8 cellular contexts compared by ENCODE assay signal in genomic region chr5:73565969-73566547, GRCh38. TPM values are rescaled to one million over a fixed set of nuclear protein-coding genes. Genes with fewer than 3 reads are reported as not detected.
DNase-seq lines count a peak whose midpoint lies in the region; ATAC-seq and TF ChIP-seq lines count a peak whose summit lies in the region.

No MANE protein-coding gene starts in this region.

- intact Hi-C loops in Panc1 (cut with micrococcal nuclease; ENCODE audit: unreplicated experiment), result no loop called here

- CTCF ChIA-PET in Panc1 (lab: Charles Lee), result no interaction called here

- in situ Hi-C loops in Panc1 (cut with HindIII; ENCODE audit: low pct_unique_long_range_greater_than_20kb, low sequenced_read_pairs), result no loop called here

- TSS peak; percentile 89 for BruUV-seq in Panc1 (replicated peaks; lab: Mats Ljungman, UMichigan)

- H3K9me3 ChIP-seq in Panc1 (ENCODE audit: control insufficient read depth, insufficient read depth, low read depth, low read length) (no peaks in the 10 kb centered on the region), fibroblast of lung (ENCODE audit: control insufficient read depth, insufficient read depth, low read depth, low read length) (no peaks in the 10 kb centered on the region), skeletal muscle satellite cell (replicated peaks; ENCODE audit: low read length) (no peaks in the 10 kb centered on the region)

- peaks cover 19% of the 10 kb centered on the region; the same call in 1 of the 2 replicates for H3K4me1 ChIP-seq in Panc1 (ENCODE audit: control insufficient read depth, insufficient read depth, low read length)
- H3K4me1 ChIP-seq in fibroblast of lung (ENCODE audit: control insufficient read depth, extremely low read depth, insufficient read depth, low read length), result peaks cover 5% of the 10 kb centered on the region
- H3K4me1 ChIP-seq in skeletal muscle satellite cell (ENCODE audit: control insufficient read depth, insufficient read depth, low read length), result peaks cover 28% of the 10 kb centered on the region

- H3K4me3 ChIP-seq in Panc1 (ENCODE audit: low read depth in 2 of 2, low read length in 2 of 2) (peak overlapping the region; percentile 98 to 100), fibroblast of lung (replicated peaks in 1 of 4; ENCODE audit: control extremely low read depth in 1 of 4, insufficient read depth in 1 of 4, low read depth in 3 of 4, low read length in 4 of 4) (peak overlapping the region; percentile 80 to 95 (median 90)), skeletal muscle satellite cell (ENCODE audit: low read length) (peak overlapping the region; percentile 85)

- H3K27me3 ChIP-seq in Panc1 (ENCODE audit: control insufficient read depth, insufficient read depth, low read length) (no peaks in the 10 kb centered on the region), fibroblast of lung (ENCODE audit: control insufficient read depth, insufficient read depth, low read length) (no peaks in the 10 kb centered on the region), skeletal muscle satellite cell (ENCODE audit: control insufficient read depth, insufficient read depth, low read length) (no peaks in the 10 kb centered on the region)

- H3K79me2 ChIP-seq in fibroblast of lung (ENCODE audit: control insufficient read depth, insufficient read depth, low read length), result peaks cover 37% of the 10 kb centered on the region

- H3K36me3 ChIP-seq in Panc1 (ENCODE audit: control insufficient read depth, insufficient read depth, low read length) (peaks cover 11% of the 10 kb centered on the region), fibroblast of lung (ENCODE audit: control insufficient read depth, insufficient read depth, low read length) (no peaks in the 10 kb centered on the region), skeletal muscle satellite cell (ENCODE audit: insufficient read depth, low read length) (peaks cover 21% of the 10 kb centered on the region)

- DNase-seq in NCI-H748 (lab: John Stamatoyannopoulos, UW; ENCODE audit: unreplicated experiment) (peak; percentile 24), NCI-H748 treated with DMSO at 0.1 percent for 48 hours (lab: John Stamatoyannopoulos, UW) (no peak), Panc1 (ENCODE audit: low read depth, low spot score) (no peak), fibroblast of lung (ENCODE audit: low read depth in 2 of 2) (no peak), retina (no peak), NCI-H2107 treated with DMSO at 0.1 percent for 48 hours (lab: John Stamatoyannopoulos, UW; ENCODE audit: unreplicated experiment) (no peak)

- H2AFZ ChIP-seq in fibroblast of lung (ENCODE audit: low read length), result peak overlapping the region; percentile 82

- TF ChIP-seq CTCF in Panc1 (IDR thresholded peaks at IDR 0.05) (no peak), fibroblast of lung (conservative IDR thresholded peaks at IDR 0.05 in 1 of 2, IDR thresholded peaks at IDR 0.05 in 1 of 2; ENCODE audit: low read depth in 1 of 2, low read length in 2 of 2) (no peak)

- peak overlapping the region; percentile 99 for H3K27ac ChIP-seq in Panc1 (ENCODE audit: low read length)
- H3K27ac ChIP-seq in fibroblast of lung (ENCODE audit: insufficient read depth, low read length), result peak overlapping the region; percentile 97

- ATAC-seq in Panc1 (no peak), GM21423 (IDR thresholded peaks at IDR 0.05; ENCODE audit: unreplicated experiment) (no peak)

- POLR2A ChIA-PET in Panc1 (lab: Charles Lee), result interaction anchor here (0.6 kb wide), 1 partner anchor 253 kb away, joined by 3 read pairs; no protein-coding TSS in a partner anchor

- H3K4me2 ChIP-seq in fibroblast of lung (ENCODE audit: extremely low read depth, insufficient read depth, low read length) (peak overlapping the region; percentile 95), skeletal muscle satellite cell (ENCODE audit: low read length) (peak overlapping the region; percentile 90)

- H3K9ac ChIP-seq in fibroblast of lung (ENCODE audit: insufficient read depth, low read length), result peak overlapping the region; percentile 97
- peak overlapping the region; percentile 88 for H3K9ac ChIP-seq in skeletal muscle satellite cell (ENCODE audit: low read depth, low read length)

- no peaks in the 10 kb centered on the region for H4K20me1 ChIP-seq in fibroblast of lung (ENCODE audit: control insufficient read depth, extremely low read depth, insufficient read depth, low read length)

RNA-seq across cellular contexts. Expression of gene UTP15, which starts 0.5 kb away (rescaled TPM):
- total RNA-seq in Panc1 (2021; ENCODE audit: unreplicated experiment), result 38.8 TPM
- 8.5 TPM for polyA plus RNA-seq in Panc1 (2012; ENCODE audit: insufficient read length)
- total RNA-seq in fibroblast of lung, result 17.0 and 20.8 TPM in 2 replicates
- polyA plus RNA-seq in fibroblast of lung, result 13.2 and 19.5 TPM in 2 replicates
- polyA plus RNA-seq in fibroblast of lung (2012), result 8.1 and 11.7 TPM in 2 replicates
- 1.1 and 3.1 TPM in 2 replicates for polyA minus RNA-seq in fibroblast of lung (ENCODE audit: low replicate concordance)
- total RNA-seq in skeletal muscle satellite cell (2012; rRNA removed), result 31.9 and 33.5 TPM in 2 replicates

RNA-seq across cellular contexts. Expression of gene ANKRA2, which starts 0.6 kb away (rescaled TPM):
- total RNA-seq in Panc1 (2021; ENCODE audit: unreplicated experiment) (6.7 TPM), fibroblast of lung (29.7 and 31.1 TPM in 2 replicates)
- polyA plus RNA-seq in Panc1 (2012; ENCODE audit: insufficient read length), result 8.6 TPM
- polyA plus RNA-seq in fibroblast of lung, result 10.4 and 15.0 TPM in 2 replicates
- 7.4 and 8.8 TPM in 2 replicates for polyA plus RNA-seq in fibroblast of lung (2012)
- 1.9 TPM in 1 of 2 replicates, not detected in the other for polyA minus RNA-seq in fibroblast of lung (ENCODE audit: low replicate concordance)
- 8.7 and 10.9 TPM in 2 replicates for total RNA-seq in skeletal muscle satellite cell (2012; rRNA removed)

RNA-seq across cellular contexts. Expression of gene ARHGEF28, which starts 59.9 kb away (rescaled TPM):
- total RNA-seq in Panc1 (2021; ENCODE audit: unreplicated experiment) (34.8 TPM), fibroblast of lung (10.3 and 34.3 TPM in 2 replicates)
- polyA plus RNA-seq in Panc1 (2012; ENCODE audit: insufficient read length), result 14.1 TPM
- polyA plus RNA-seq in fibroblast of lung, result 2.3 and 3.5 TPM in 2 replicates
- 4.7 and 6.7 TPM in 2 replicates for polyA plus RNA-seq in fibroblast of lung (2012)
- polyA minus RNA-seq in fibroblast of lung (ENCODE audit: low replicate concordance), result 4.9 and 11.8 TPM in 2 replicates
- total RNA-seq in skeletal muscle satellite cell (2012; rRNA removed), result 16.5 and 18.8 TPM in 2 replicates
